Comparison of ENCODE assay signal across 22 cellular contexts in genomic region chr7:91247497-91247896, GRCh38. TPM values are rescaled to one million over a fixed set of nuclear protein-coding genes. Genes with fewer than 3 reads are reported as not detected.
DNase-seq lines count a peak whose midpoint lies in the region; ATAC-seq, FAIRE-seq and TF ChIP-seq lines count a peak whose summit lies in the region.
"Had no signal": no experiment of that assay in that cellular context is flagged by ENCODE, and none has a peak within 500 bp of the region (broad histone marks: within the 10 kb centered on the region; RNA-seq: fewer than 3 reads in every experiment).

No MANE protein-coding gene starts in this region.

- no peaks in the 10 kb centered on the region for H3K79me2 ChIP-seq in GM23338 (replicated peaks; ENCODE audit: insufficient read depth)
- no peaks in the 10 kb centered on the region for H3K79me2 ChIP-seq in H1 (ENCODE audit: control insufficient read depth in 1 of 2, insufficient read depth in 2 of 2, low read length in 2 of 2)

- POLR2A ChIA-PET in H1 (lab: Charles Lee; ENCODE audit: partially characterized antibody), result no interaction called here

- no peaks in the 10 kb centered on the region for H4K20me1 ChIP-seq in GM23338 (replicated peaks; ENCODE audit: insufficient read depth)
- H4K20me1 ChIP-seq in H1 (replicated peaks in 1 of 2; ENCODE audit: control insufficient read depth in 1 of 2, insufficient read depth in 2 of 2, low read length in 2 of 2), result no peaks in the 10 kb centered on the region

- H3K23me2 ChIP-seq in H1 (ENCODE audit: low read depth, low read length), result no peaks in the 10 kb centered on the region

- H3F3A ChIP-seq in GM23338 (replicated peaks; ENCODE audit: low read depth), result no peaks in the 10 kb centered on the region

- H3K27me3 Mint-ChIP-seq in GM23338 (ENCODE audit: insufficient read depth, low read depth, poor library complexity) (peaks cover 6% of the 10 kb centered on the region), HFFc6 (ENCODE audit: insufficient read depth) (peaks cover 1% of the 10 kb centered on the region)

- no peaks in the 10 kb centered on the region; the same call in 1 of the 2 replicates for H3K79me1 ChIP-seq in H1 (ENCODE audit: low read depth, low read length)
- H3K79me1 ChIP-seq in mesenchymal stem cell (replicated peaks; ENCODE audit: low read length, poor library complexity, severe bottlenecking), result no peaks in the 10 kb centered on the region

- no peak overlapping the region for H3K4me3 Mint-ChIP-seq in GM23338
- H3K4me3 Mint-ChIP-seq in HFFc6, result no peak overlapping the region
- H3K4me3 Mint-ChIP-seq: B cell; CD4-positive, alpha-beta T cell had no signal

- peak; percentile 17 to 29; a peak in 2 of 4 replicates for TF ChIP-seq RAD21 in H1 (IDR thresholded peaks at IDR 0.05 in 1 of 2, conservative IDR thresholded peaks at IDR 0.05 in 1 of 2; ENCODE audit: low read depth in 2 of 2, low read length in 2 of 2)

- H3K27ac Mint-ChIP-seq in GM23338, result no peak overlapping the region
- H3K27ac Mint-ChIP-seq in HFFc6, result no peak overlapping the region
- H3K27ac Mint-ChIP-seq: B cell; CD4-positive, alpha-beta T cell had no signal

- H2BK12ac ChIP-seq in H1 (ENCODE audit: low read depth, low read length) (no peak overlapping the region), mesenchymal stem cell (ENCODE audit: low read length in 2 of 2) (no peak overlapping the region)

- H3K56ac ChIP-seq in H1 (replicated peaks; ENCODE audit: insufficient read length, low read depth, low read length), result no peak overlapping the region

- H2BK15ac ChIP-seq in H1 (ENCODE audit: low read length) (no peak overlapping the region), mesenchymal stem cell (ENCODE audit: low read depth, poor library complexity, severe bottlenecking) (no peak overlapping the region)

- H3K4me2 ChIP-seq in GM23338, result no peak overlapping the region
- H3K4me2 ChIP-seq in H1 (ENCODE audit: insufficient read depth in 1 of 2, low read depth in 2 of 2, low read length in 2 of 2), result no peak overlapping the region
- no peak overlapping the region for H3K4me2 ChIP-seq in mesenchymal stem cell (ENCODE audit: low read length, poor library complexity, severe bottlenecking)
- H3K4me2 ChIP-seq: KMS-11 had no signal

- peak; percentile 24 to 38 for TF ChIP-seq CTCF in GM23338 (conservative IDR thresholded peaks at IDR 0.05; ENCODE audit: low read depth in 2 of 2)
- TF ChIP-seq CTCF in HFFc6 (IDR thresholded peaks at IDR 0.05), result peak; percentile 14; the same call in 1 of the 2 replicates
- no peak for TF ChIP-seq CTCF in H1 (IDR thresholded peaks at IDR 0.05; ENCODE audit: control extremely low read depth in 1 of 3, insufficient read depth in 1 of 3, low read depth in 1 of 3, low read length in 3 of 3)

- H3K23ac ChIP-seq in H1 (ENCODE audit: insufficient read length) (no peak overlapping the region), mesenchymal stem cell (ENCODE audit: low read length in 2 of 2) (no peak overlapping the region)

- H3K9ac ChIP-seq in H1 (replicated peaks in 1 of 4; ENCODE audit: extremely low read depth in 1 of 4, low read depth in 3 of 4, low read length in 3 of 4) (no peak overlapping the region), mesenchymal stem cell (ENCODE audit: low read length) (no peak overlapping the region)
- H3K9ac ChIP-seq: KMS-11 had no signal

- H3K4me3 ChIP-seq in GM23338 (no peak overlapping the region), H1 (ENCODE audit: extremely low read depth in 1 of 4, insufficient read depth in 2 of 4, low read depth in 3 of 4, low read length in 4 of 4) (no peak overlapping the region), mesenchymal stem cell (ENCODE audit: insufficient read depth in 1 of 2, low read depth in 1 of 2, low read length in 2 of 2) (no peak overlapping the region)
- H3K4me3 ChIP-seq: HAP-1 had no signal

- no peaks in the 10 kb centered on the region for H3K9me3 ChIP-seq in H1 (ENCODE audit: insufficient read depth in 2 of 2, low read depth in 1 of 2, low read length in 1 of 2)
- H3K9me3 ChIP-seq in mesenchymal stem cell (ENCODE audit: control insufficient read depth, low read length), result no peaks in the 10 kb centered on the region
- H3K9me3 ChIP-seq: HAP-1 had no signal

- H3K36me3 ChIP-seq in GM23338 (ENCODE audit: insufficient read depth) (no peaks in the 10 kb centered on the region), H1 (ENCODE audit: control insufficient read depth in 2 of 4, insufficient read depth in 4 of 4, low read length in 3 of 4) (no peaks in the 10 kb centered on the region), mesenchymal stem cell (ENCODE audit: control insufficient read depth in 1 of 2, insufficient read depth in 2 of 2, low read depth in 1 of 2, low read length in 2 of 2) (no peaks in the 10 kb centered on the region)
- H3K36me3 ChIP-seq: HAP-1 had no signal

- H3K36me3 Mint-ChIP-seq in GM23338 (ENCODE audit: low read depth) (no peaks in the 10 kb centered on the region), HFFc6 (ENCODE audit: low read depth) (no peaks in the 10 kb centered on the region)

- FAIRE-seq in H1 (lab: Jason Lieb, UNC), result no peak
- no peak for FAIRE-seq in urothelium cell line (lab: Jason Lieb, UNC)

- ATAC-seq in GM23338, result no peak; the same call in 2 of the 3 replicates
- ATAC-seq: PC-3, SK-N-SH treated with all-trans-retinoic acid at 6 μM for 48 hours had no signal

- H3K27me3 ChIP-seq in GM23338 (ENCODE audit: insufficient read depth) (no peaks in the 10 kb centered on the region), H1 (replicated peaks in 1 of 4; ENCODE audit: control insufficient read depth in 3 of 4, extremely low read depth in 1 of 4, insufficient read depth in 3 of 4, low read length in 3 of 4) (no peaks in the 10 kb centered on the region), mesenchymal stem cell (ENCODE audit: control insufficient read depth in 1 of 2, insufficient read depth in 1 of 2, low read length in 2 of 2) (no peaks in the 10 kb centered on the region)

- no peak overlapping the region for H3K4ac ChIP-seq in H1 (replicated peaks; ENCODE audit: insufficient read length, low read depth, low read length)
- no peak overlapping the region for H3K4ac ChIP-seq in mesenchymal stem cell (ENCODE audit: low read depth in 1 of 2, low read length in 2 of 2)

- no peak for TF ChIP-seq EP300 in H1 (IDR thresholded peaks at IDR 0.05; ENCODE audit: borderline replicate concordance in 1 of 2, low read depth in 2 of 2, low read length in 2 of 2)

- no peak overlapping the region for H3K18ac ChIP-seq in H1 (ENCODE audit: extremely low read depth, low read length)
- no peak overlapping the region for H3K18ac ChIP-seq in mesenchymal stem cell (ENCODE audit: low read depth in 1 of 2, low read length in 2 of 2)

- H3K9me3 Mint-ChIP-seq in GM23338 (no peaks in the 10 kb centered on the region), HFFc6 (no peaks in the 10 kb centered on the region)
- H3K9me3 Mint-ChIP-seq: CD4-positive, alpha-beta T cell had no signal

- no peak overlapping the region for H2BK20ac ChIP-seq in H1 (ENCODE audit: low read length)

- H4K8ac ChIP-seq in H1 (ENCODE audit: extremely low read depth, insufficient read depth, low read length), result no peak overlapping the region
- no peak overlapping the region for H4K8ac ChIP-seq in mesenchymal stem cell (ENCODE audit: low read length)

- H3K27ac ChIP-seq in GM23338 (ENCODE audit: low read depth), result no peak overlapping the region
- no peak overlapping the region for H3K27ac ChIP-seq in H1 (ENCODE audit: low read depth, low read length)
- H3K27ac ChIP-seq in mesenchymal stem cell (ENCODE audit: low read length, poor library complexity, severe bottlenecking), result no peak overlapping the region
- H3K27ac ChIP-seq: KMS-11 had no signal

- H2AFZ ChIP-seq in GM23338, result no peak overlapping the region
- H2AFZ ChIP-seq in H1 (ENCODE audit: low read length), result no peak overlapping the region
- H2AFZ ChIP-seq in mesenchymal stem cell (ENCODE audit: low read depth, low read length), result no peak overlapping the region

- H2BK5ac ChIP-seq in H1 (ENCODE audit: low read depth, low read length) (no peak overlapping the region), mesenchymal stem cell (ENCODE audit: low read depth, low read length, poor library complexity, severe bottlenecking) (no peak overlapping the region)

- CTCF ChIA-PET in H1 (lab: Charles Lee; ENCODE audit: partially characterized antibody), result interaction anchor here (0.7 to 1.4 kb wide), 8 partner anchors 13 to 605 kb away, joined by 3 to 5 read pairs (median 4); no protein-coding TSS in a partner anchor

- H3K4me1 Mint-ChIP-seq in GM23338 (no peaks in the 10 kb centered on the region), HFFc6 (ENCODE audit: low read depth) (peaks cover 61% of the 10 kb centered on the region)
- H3K4me1 Mint-ChIP-seq: B cell had no signal

- H3K4me1 ChIP-seq in GM23338 (ENCODE audit: insufficient read depth) (no peaks in the 10 kb centered on the region), H1 (replicated peaks in 1 of 4; ENCODE audit: control insufficient read depth in 3 of 4, insufficient read depth in 4 of 4, low read length in 3 of 4) (no peaks in the 10 kb centered on the region), mesenchymal stem cell (ENCODE audit: control insufficient read depth, insufficient read depth, low read depth, low read length) (peaks cover 12% of the 10 kb centered on the region)

- H3K14ac ChIP-seq in H1 (ENCODE audit: insufficient read length), result no peak overlapping the region
- no peak overlapping the region for H3K14ac ChIP-seq in mesenchymal stem cell (ENCODE audit: low read length in 2 of 2)

- DNase-seq in GM23338 (ENCODE audit: low spot score) (peak; percentile 21), HFFc6 (no peak), H1 (ENCODE audit: low read depth in 1 of 2, low spot score in 2 of 2) (no peak), mesenchymal stem cell (no peak), urothelium cell line (ENCODE audit: low spot score) (no peak), occipital lobe (lab: John Stamatoyannopoulos, UW) (no peak), iPS-NIHi11 (ENCODE audit: low spot score) (no peak), retina (no peak)
- DNase-seq: CD4-positive, alpha-beta T cell; DMS153; NCI-H1417; NCI-H1930; NCI-H345; NCI-H526; PC-3; RPMI8226; SHP77 treated with DMSO at 0.1 percent for 48 hours; T-helper 1 cell had no signal

- H4K5ac ChIP-seq in H1 (ENCODE audit: insufficient read length, low read depth, low read length), result no peak overlapping the region

- H2AK5ac ChIP-seq in H1 (ENCODE audit: low read depth, low read length) (no peak overlapping the region), mesenchymal stem cell (ENCODE audit: low read length, severe bottlenecking) (peak overlapping the region; percentile 21)

- H4K91ac ChIP-seq in H1 (replicated peaks; ENCODE audit: insufficient read length, low read length) (no peak overlapping the region), mesenchymal stem cell (ENCODE audit: low read length) (no peak overlapping the region)

- H2BK120ac ChIP-seq in H1 (replicated peaks; ENCODE audit: low read depth, low read length) (no peak overlapping the region), mesenchymal stem cell (ENCODE audit: low read depth, low read length) (no peak overlapping the region)

- no peak for TF ChIP-seq POLR2A in H1 (IDR thresholded peaks at IDR 0.05; ENCODE audit: control extremely low read depth in 1 of 2, low read depth in 2 of 2, low read length in 2 of 2)

- peaks cover 11% of the 10 kb centered on the region; the same call in 1 of the 2 replicates for H3K9me2 ChIP-seq in GM23338 (ENCODE audit: insufficient read depth)

RNA-seq across cellular contexts. Expression of gene FZD1, which starts 16.7 kb away (rescaled TPM):
- total RNA-seq in GM23338 (2014; rRNA removed; shearing (Covaris generic)), result 1.4 TPM in 2 replicates
- 0.34 and 0.42 TPM in 2 replicates for polyA plus RNA-seq in GM23338 (2016; fragmentation: Nextera tagmentation; extraction: Ambion mirVana)
- 10 to 100 TPM in 3 of 6 experiments, 1 to 10 TPM in 3; 9.0 to 11.1 (median 9.9) TPM for total RNA-seq in HFFc6 (2021; fragmentation: NEBNext Ultra II Directional; extraction: Animal tissue kit (Norgen Biotek cat#: 25700))
- 0.88 and 0.91 TPM in 2 replicates for total RNA-seq in H1 (2021; fragmentation: NEBNext Ultra II Directional; extraction: Animal tissue kit (Norgen Biotek cat#: 25700))
- polyA plus RNA-seq in H1 (2011; rRNA removed), result 0.62 and 0.77 TPM in 2 replicates
- polyA plus RNA-seq in H1 (2011; cell fraction: cytosol; rRNA removed), result 0.65 TPM
- 0.78 TPM for polyA plus RNA-seq in H1 (2011; cell fraction: nucleus; rRNA removed)
- polyA plus RNA-seq in H1 (2012, experiment 1 of 2), result 0.53 to 0.66 TPM (median 0.59 TPM) in 4 replicates
- 0.38 TPM for polyA plus RNA-seq in H1 (2012, experiment 2 of 2)
- polyA plus RNA-seq in H1 (2013, experiment 1 of 2), result 0.63 TPM
- 0.63 TPM for polyA plus RNA-seq in H1 (2013, experiment 2 of 2)
- polyA minus RNA-seq in H1 (2011; rRNA and poly(A)+ RNA removed), result 0.63 and 0.68 TPM in 2 replicates
- polyA minus RNA-seq in H1 (2011; cell fraction: cytosol; rRNA and poly(A)+ RNA removed), result 1.7 TPM
- 1.5 TPM for polyA minus RNA-seq in H1 (2011; cell fraction: nucleus; rRNA and poly(A)+ RNA removed)
- 4.6 TPM for polyA plus RNA-seq in mesenchymal stem cell (2013, experiment 1 of 2)
- 5.0 TPM for polyA plus RNA-seq in mesenchymal stem cell (2013, experiment 2 of 2)
- 10.0 TPM for total RNA-seq in occipital lobe

Comparison
In these comparisons a context has a peak if more than half of its experiments do, and no peak if none do; other contexts are left out.
1. CTCF ChIP-seq: peak in GM23338 (2 of 2) and HFFc6 (single experiment); none in H1 (0 of 3).